8 cellular contexts compared by ENCODE assay signal in the genomic region with DNA sequence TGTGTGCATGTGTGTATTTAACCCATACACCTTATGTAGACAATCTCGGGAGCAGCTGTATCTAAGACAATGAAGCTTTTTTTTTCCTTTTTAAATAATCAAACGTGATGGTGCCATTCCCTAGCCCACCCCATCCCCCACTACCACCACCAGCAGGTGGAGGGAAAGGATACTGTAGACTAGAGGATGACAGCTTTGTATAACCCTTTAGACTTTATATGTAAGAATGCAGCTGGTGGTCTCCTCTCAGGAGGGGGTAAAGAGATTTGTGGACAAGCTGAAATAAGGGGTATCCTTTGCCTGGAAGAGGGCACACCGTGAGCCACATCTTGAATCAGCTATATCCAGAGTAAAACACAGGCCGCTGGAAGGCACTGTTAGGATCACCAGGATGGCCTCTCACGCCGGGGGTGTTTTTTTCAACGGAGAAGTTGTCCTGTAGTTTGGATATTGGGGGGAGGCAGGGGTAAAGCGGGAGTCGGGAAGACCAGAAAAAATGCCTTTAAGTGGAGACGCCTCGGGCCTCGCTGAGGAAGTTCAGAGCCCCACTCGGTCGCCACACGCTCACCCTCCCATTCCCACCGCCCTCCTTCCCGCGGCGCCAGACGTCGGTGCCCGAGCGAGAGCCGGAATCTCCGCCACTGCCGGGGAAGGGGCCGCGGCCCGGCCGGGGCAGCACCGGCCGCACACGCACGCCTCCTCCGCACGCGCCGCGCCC. TPM values are rescaled to one million over a fixed set of nuclear protein-coding genes. Genes with fewer than 3 reads are reported as not detected.
A peak's percentile ranks its signal among the peaks of the same experiment; 100 is the strongest.
DNase-seq lines count a peak whose midpoint lies in the region; ATAC-seq, FAIRE-seq and TF ChIP-seq lines count a peak whose summit lies in the region.

No MANE protein-coding gene starts in this region.

- H3K27me3 ChIP-seq in A673 (replicated peaks; ENCODE audit: insufficient read depth, low read depth, low read length, poor library complexity): no peaks in the 10 kb centered on the region

- POLR2A ChIA-PET in A673 (lab: Charles Lee; ENCODE audit: low non-redundant PET): no interaction called here

- H3K9me3 ChIP-seq in A673 (ENCODE audit: low read depth, low read length, poor library complexity, severe bottlenecking): no peaks in the 10 kb centered on the region

- peaks cover 23% of the 10 kb centered on the region for H3K4me1 ChIP-seq in A673 (ENCODE audit: insufficient read depth, low read length, poor library complexity, severe bottlenecking)

- no peaks in the 10 kb centered on the region for H3K9me3 Mint-ChIP-seq in natural killer cell treated with Interleukin-12 subunit alpha and Interleukin-12 subunit beta and Interleukin-15 and Interleukin-18, amount 100 ng/mL, for 72 hours

- H3K27ac Mint-ChIP-seq in natural killer cell treated with Interleukin-12 subunit alpha and Interleukin-12 subunit beta and Interleukin-15 and Interleukin-18, amount 100 ng/mL, for 72 hours: peak overlapping the region; percentile 84 to 96

- CTCF ChIA-PET in A673 (lab: Charles Lee): no interaction called here

- peak overlapping the region; percentile 91 for H3K27ac ChIP-seq in A673 (ENCODE audit: low read depth, low read length, poor library complexity, severe bottlenecking)

- no peak for ATAC-seq in natural killer cell treated with Interleukin-12 subunit alpha and Interleukin-12 subunit beta and Interleukin-15 and Interleukin-18, amount 100 ng/mL, for 72 hours
- ATAC-seq in HG02938 (IDR thresholded peaks at IDR 0.05; ENCODE audit: unreplicated experiment): no peak

- H3K27me3 Mint-ChIP-seq in natural killer cell treated with Interleukin-12 subunit alpha and Interleukin-12 subunit beta and Interleukin-15 and Interleukin-18, amount 100 ng/mL, for 72 hours: no peaks in the 10 kb centered on the region

- intact Hi-C loops in A673 (cut with micrococcal nuclease; ENCODE audit: unreplicated experiment): no loop called here

- peak overlapping the region; percentile 60 for H3K4me3 ChIP-seq in A673 (ENCODE audit: low read depth, low read length, poor library complexity, severe bottlenecking)

- TF ChIP-seq POLR2A in GM12891 (IDR thresholded peaks at IDR 0.05; ENCODE audit: low read depth, low read length): no peak

- TF ChIP-seq CTCF in A673 (conservative IDR thresholded peaks at IDR 0.05; ENCODE audit: low read depth, low read length): no peak

- H3K4me1 Mint-ChIP-seq in natural killer cell treated with Interleukin-12 subunit alpha and Interleukin-12 subunit beta and Interleukin-15 and Interleukin-18, amount 100 ng/mL, for 72 hours (ENCODE audit: low read depth in 2 of 2): peaks cover 48 to 55% of the 10 kb centered on the region in 2 donors

- no peaks in the 10 kb centered on the region for H3K36me3 ChIP-seq in A673 (ENCODE audit: insufficient read depth, low read length, poor library complexity, severe bottlenecking)

- H3K36me3 Mint-ChIP-seq in natural killer cell treated with Interleukin-12 subunit alpha and Interleukin-12 subunit beta and Interleukin-15 and Interleukin-18, amount 100 ng/mL, for 72 hours: peaks cover 4% of the 10 kb centered on the region

- no TSS peak for BruUV-seq in A673 (replicated peaks; lab: Mats Ljungman, UMichigan)

- peak overlapping the region; percentile 96 for H3K4me3 Mint-ChIP-seq in natural killer cell treated with Interleukin-12 subunit alpha and Interleukin-12 subunit beta and Interleukin-15 and Interleukin-18, amount 100 ng/mL, for 72 hours

- peak; percentile 31 for DNase-seq in A673 (ENCODE audit: low spot score)
- no peak for DNase-seq in GM12891 (ENCODE audit: insufficient read length, low spot score)
- peak; percentile 30 for DNase-seq in RPMI8226
- peak; percentile 5 for DNase-seq in effector CD8-positive, alpha-beta T cell (lab: John Stamatoyannopoulos, UW)
- no peak for DNase-seq in natural killer cell treated with Interleukin-12 subunit alpha and Interleukin-12 subunit beta and Interleukin-15 and Interleukin-18, amount 100 ng/mL, for 72 hours (ENCODE audit: low spot score)
- DNase-seq in cortex of kidney (lab: John Stamatoyannopoulos, UW): no peak
- DNase-seq in islet precursor cell: no peak

- peak; percentile 31 for FAIRE-seq in GM12891 (lab: Jason Lieb, UNC)

TF ChIP-seq in GM12891, 5 proteins besides CTCF, POLR2A, EP300 and RAD21:
- no peak for TF ChIP-seq POU2F2 (IDR thresholded peaks at IDR 0.05; ENCODE audit: low read depth, low read length)
- no peak for TF ChIP-seq TAF1 (IDR thresholded peaks at IDR 0.05; ENCODE audit: low read depth, low read length)
- no peak for TF ChIP-seq POLR2AphosphoS5 (IDR thresholded peaks at IDR 0.05; ENCODE audit: low read depth, low read length)
- TF ChIP-seq PAX5 (IDR thresholded peaks at IDR 0.05; ENCODE audit: insufficient read depth, low read length, severe bottlenecking): no peak
- TF ChIP-seq SPI1 (IDR thresholded peaks at IDR 0.05; ENCODE audit: low read depth, low read length): no peak

RNA-seq across cellular contexts. Expression of a gene that starts 1.0 kb away (rescaled TPM):
- total RNA-seq in A673 (2021): 85.7 and 88.5 TPM in 2 replicates
- 10.0 TPM for polyA plus RNA-seq in GM12891 (2012; ENCODE audit: low read depth, missing spikeins)
- 10 to 100 TPM; 63.1 to 69.4 TPM for total RNA-seq in natural killer cell treated with Interleukin-12 subunit alpha and Interleukin-12 subunit beta and Interleukin-15 and Interleukin-18, amount 100 ng/mL, for 72 hours

Comparison
In these comparisons a context has a peak if more than half of its experiments do, and no peak if none do; other contexts are left out.
1. DNase-seq: peak in A673 (single experiment), RPMI8226 (single experiment) and effector CD8-positive, alpha-beta T cell (single experiment); none in GM12891 (single experiment), natural killer cell treated with Interleukin-12 subunit alpha and Interleukin-12 subunit beta and Interleukin-15 and Interleukin-18, amount 100 ng/mL, for 72 hours (single experiment), cortex of kidney (single experiment) and islet precursor cell (single experiment).